Comparison of ENCODE assay signal across 31 cellular contexts in genomic region chr6:158372570-158372969, GRCh38.
DNase-seq lines count a peak whose midpoint lies in the region; ATAC-seq, FAIRE-seq and TF ChIP-seq lines count a peak whose summit lies in the region.
"Had no signal": no experiment of that assay in that cellular context is flagged by ENCODE, and none has a peak within 500 bp of the region (broad histone marks: within the 10 kb centered on the region; RNA-seq: fewer than 3 reads in every experiment).

No MANE protein-coding gene starts in this region.

- H4K8ac ChIP-seq in H1 (ENCODE audit: extremely low read depth, insufficient read depth, low read length): no peak overlapping the region

- H3K79me2 ChIP-seq in H1 (ENCODE audit: control insufficient read depth in 1 of 2, insufficient read depth in 2 of 2, low read length in 2 of 2): no peaks in the 10 kb centered on the region; a peak in 1 of 4 replicates

- no peaks in the 10 kb centered on the region for H3K23me2 ChIP-seq in H1 (ENCODE audit: low read depth, low read length)

- no peak for TF ChIP-seq RAD21 in H1 (IDR thresholded peaks at IDR 0.05 in 1 of 2, conservative IDR thresholded peaks at IDR 0.05 in 1 of 2; ENCODE audit: low read depth in 2 of 2, low read length in 2 of 2)

- H3K4me2 ChIP-seq in H1 (ENCODE audit: insufficient read depth in 1 of 2, low read depth in 2 of 2, low read length in 2 of 2): no peak overlapping the region
- H3K4me2 ChIP-seq: A549 had no signal

- 53% methylated on average over 3 of the region's 3 CpGs; no CpG with 5 or more reads in 1 of the 2 experiments for WGBS in H1 (ENCODE audit: extremely low coverage in 1 of 2, insufficient coverage in 1 of 2, insufficient read length in 1 of 2, insufficient replicate concordance in 2 of 2, low coverage in 1 of 2, low lambda C conversion rate in 2 of 2, missing lambda C conversion rate in 1 of 2), 2 experiments
- WGBS in small intestine, 3 donors: 56 to 72% (median 63%) methylated on average over 3 of the region's 3 CpGs

- H3K9me3 ChIP-seq in HEK293 (ENCODE audit: control insufficient read depth, insufficient read depth, low read depth, low read length) (no peaks in the 10 kb centered on the region), H1 (ENCODE audit: insufficient read depth in 2 of 2, low read depth in 1 of 2, low read length in 1 of 2) (no peaks in the 10 kb centered on the region), small intestine (ENCODE audit: control insufficient read depth, low read depth) (no peaks in the 10 kb centered on the region)
- H3K9me3 ChIP-seq: A549, Caco-2, MG63 had no signal

- H3K4ac ChIP-seq in H1 (replicated peaks; ENCODE audit: insufficient read length, low read depth, low read length): no peak overlapping the region

- no peak for TF ChIP-seq POLR2A in H1 (IDR thresholded peaks at IDR 0.05; ENCODE audit: control extremely low read depth in 1 of 2, low read depth in 2 of 2, low read length in 2 of 2)

- H3K4me1 ChIP-seq in HEK293 (ENCODE audit: control insufficient read depth, insufficient read depth, low read length) (no peaks in the 10 kb centered on the region), H1 (replicated peaks in 1 of 4; ENCODE audit: control insufficient read depth in 3 of 4, insufficient read depth in 4 of 4, low read length in 3 of 4) (no peaks in the 10 kb centered on the region), small intestine (ENCODE audit: control insufficient read depth in 2 of 2, insufficient read depth in 1 of 2, low read depth in 1 of 2, low read length in 1 of 2) (no peaks in the 10 kb centered on the region)
- H3K4me1 ChIP-seq: A549, Caco-2 had no signal

- H2BK5ac ChIP-seq in H1 (ENCODE audit: low read depth, low read length): no peak overlapping the region

- H3K56ac ChIP-seq in H1 (replicated peaks; ENCODE audit: insufficient read length, low read depth, low read length): no peak overlapping the region

- H2AFZ ChIP-seq in H1 (ENCODE audit: low read length): no peak overlapping the region
- H2AFZ ChIP-seq: GM23248 had no signal

- no peak overlapping the region for H2BK15ac ChIP-seq in H1 (ENCODE audit: low read length)

- no peaks in the 10 kb centered on the region for H3K27me3 ChIP-seq in H1 (replicated peaks in 1 of 4; ENCODE audit: control insufficient read depth in 3 of 4, extremely low read depth in 1 of 4, insufficient read depth in 3 of 4, low read length in 3 of 4)
- H3K27me3 ChIP-seq in small intestine (ENCODE audit: control insufficient read depth in 2 of 2, insufficient read depth in 2 of 2, low read length in 2 of 2): no peaks in the 10 kb centered on the region
- H3K27me3 ChIP-seq: MG63 had no signal

- H3K18ac ChIP-seq in H1 (ENCODE audit: extremely low read depth, low read length): no peak overlapping the region

- H3K4me3 ChIP-seq in HEK293 (ENCODE audit: low read depth, low read length): no peak overlapping the region
- H3K4me3 ChIP-seq in H1 (ENCODE audit: extremely low read depth in 1 of 4, insufficient read depth in 2 of 4, low read depth in 3 of 4, low read length in 4 of 4): no peak overlapping the region
- no peak overlapping the region for H3K4me3 ChIP-seq in small intestine (ENCODE audit: low read depth in 1 of 2, low read length in 2 of 2)
- H3K4me3 ChIP-seq: A549, GM12878, GM23248, MG63 had no signal

- no peak overlapping the region for H3K23ac ChIP-seq in H1 (ENCODE audit: insufficient read length)

- no peak overlapping the region for H3K9ac ChIP-seq in H1 (replicated peaks in 1 of 4; ENCODE audit: extremely low read depth in 1 of 4, low read depth in 3 of 4, low read length in 3 of 4)
- H3K9ac ChIP-seq: GM23248 had no signal

- no peak overlapping the region for H2AK5ac ChIP-seq in H1 (ENCODE audit: low read depth, low read length)

- no peak overlapping the region for H3K27ac ChIP-seq in HEK293 (ENCODE audit: extremely low read depth, low read depth, low read length)
- H3K27ac ChIP-seq in H1 (ENCODE audit: low read depth, low read length): no peak overlapping the region
- no peak overlapping the region for H3K27ac ChIP-seq in small intestine (ENCODE audit: low read depth in 1 of 2, low read length in 1 of 2)
- H3K27ac ChIP-seq: A549, GM23248, RWPE1 had no signal

- H3K36me3 ChIP-seq in HEK293 (ENCODE audit: control insufficient read depth in 2 of 2, insufficient read depth in 1 of 2, low read length in 2 of 2): no peaks in the 10 kb centered on the region
- H3K36me3 ChIP-seq in H1 (ENCODE audit: control insufficient read depth in 2 of 4, insufficient read depth in 4 of 4, low read length in 3 of 4): no peaks in the 10 kb centered on the region
- H3K36me3 ChIP-seq in small intestine (ENCODE audit: control insufficient read depth in 2 of 2, insufficient read depth in 2 of 2, low read length in 2 of 2): no peaks in the 10 kb centered on the region
- H3K36me3 ChIP-seq: MG63 had no signal

- no peak overlapping the region for H4K5ac ChIP-seq in H1 (ENCODE audit: insufficient read length, low read depth, low read length)

- FAIRE-seq in H1 (lab: Jason Lieb, UNC) (peak; percentile 45), small intestine (lab: Jason Lieb, UNC) (no peak)
- FAIRE-seq: A549, HTR-8/SVneo had no signal

- H4K20me1 ChIP-seq in H1 (replicated peaks in 1 of 2; ENCODE audit: control insufficient read depth in 1 of 2, insufficient read depth in 2 of 2, low read length in 2 of 2): peaks cover 3% of the 10 kb centered on the region in 2 experiments

- TF ChIP-seq CTCF in HEK293 (tag by site-specific recombination; IDR thresholded peaks at IDR 0.05) (no peak), H1 (IDR thresholded peaks at IDR 0.05; ENCODE audit: control extremely low read depth in 1 of 3, insufficient read depth in 1 of 3, low read depth in 1 of 3, low read length in 3 of 3) (no peak)

- no peak overlapping the region for H4K91ac ChIP-seq in H1 (replicated peaks; ENCODE audit: insufficient read length, low read length)

- H2BK120ac ChIP-seq in H1 (replicated peaks; ENCODE audit: low read depth, low read length): no peak overlapping the region

- POLR2A ChIA-PET in HEK293 (lab: Yijun Ruan, JAX): interaction anchor here (0.6 kb wide), 1 partner anchor 152 kb away, joined by 4 read pairs; no protein-coding TSS in a partner anchor
- POLR2A ChIA-PET in H1 (lab: Charles Lee; ENCODE audit: partially characterized antibody): interaction anchor here (0.6 to 1.6 kb wide), 2 partner anchors 9 to 138 kb away, joined by 3 read pairs; no protein-coding TSS in a partner anchor

- no peak overlapping the region for H2BK12ac ChIP-seq in H1 (ENCODE audit: low read depth, low read length)

- ATAC-seq in GM21619 (IDR thresholded peaks at IDR 0.05; ENCODE audit: unreplicated experiment) (no peak), GM21447 (IDR thresholded peaks at IDR 0.05; ENCODE audit: unreplicated experiment) (no peak)
- ATAC-seq: A549; CD8-positive, alpha-beta T cell; GM12878; Panc1 had no signal

- no peak overlapping the region for H2BK20ac ChIP-seq in H1 (ENCODE audit: low read length)

- CTCF ChIA-PET in HEK293 (lab: Yijun Ruan, JAX) (interaction anchor here (0.5 to 0.7 kb wide), 2 partner anchors 513 to 616 kb away, joined by 3 read pairs; no protein-coding TSS in a partner anchor), H1 (lab: Charles Lee; ENCODE audit: partially characterized antibody) (interaction anchor here (0.6 to 1.4 kb wide), 4 partner anchors 11 to 230 kb away, joined by 3 to 5 read pairs (median 3); no protein-coding TSS in a partner anchor)

- DNase-seq in MV-4-11 (lab: John Stamatoyannopoulos, UW) (peak; percentile 12), H1 (ENCODE audit: low read depth in 1 of 2, low spot score in 2 of 2) (no peak), small intestine (peak; percentile 19), cerebellar nuclear complex (lab: John Stamatoyannopoulos, UW) (no peak)
- DNase-seq: AML-193; C1 segment of cervical spinal cord; Caco-2; CD8-positive, alpha-beta T cell; GDM1; GM23248; H9; HFFc6; KBM-7; MG63; NCI-H1105; NCI-H1436 treated with DMSO at 0.1 percent for 48 hours; NCI-H187 treated with DMSO at 0.1 percent for 48 hours; NCI-H2171 treated with DMSO at 0.1 percent for 48 hours; NCI-H524; NCI-H82; NK-92 treated with Interleukin-12 subunit alpha and Interleukin-12 subunit beta, amount 100 ng/mL, for 24 hours; SHP77; T-helper 1 cell had no signal

- H3K14ac ChIP-seq in H1 (ENCODE audit: insufficient read length): no peak overlapping the region

- no peak for TF ChIP-seq EP300 in H1 (IDR thresholded peaks at IDR 0.05; ENCODE audit: borderline replicate concordance in 1 of 2, low read depth in 2 of 2, low read length in 2 of 2)

- H3K79me1 ChIP-seq in H1 (ENCODE audit: low read depth, low read length): peaks cover 3% of the 10 kb centered on the region

TF ChIP-seq in HEK293, 187 proteins besides CTCF, POLR2A, EP300 and RAD21 (continues in another document):
- TF ChIP-seq PRDM6 (tag by site-specific recombination; IDR thresholded peaks at IDR 0.05): 0 out of 2 replicates have a peak, but pooled peaks have one; percentile 12
- 0 out of 2 replicates have a peak, but pooled peaks have one; percentile 26 for TF ChIP-seq ZNF558 (tag by site-specific recombination; IDR thresholded peaks at IDR 0.05)

TF ChIP-seq in H1, 55 proteins besides CTCF, POLR2A, EP300 and RAD21:
- TF ChIP-seq EGR1 (IDR thresholded peaks at IDR 0.05; ENCODE audit: borderline replicate concordance, low read depth, low read length) (no peak), SP1 (IDR thresholded peaks at IDR 0.05; ENCODE audit: low read depth, low read length) (no peak), RBBP5 (IDR thresholded peaks at IDR 0.05; ENCODE audit: borderline replicate concordance, low read depth, low read length) (no peak), POLR2AphosphoS5 (IDR thresholded peaks at IDR 0.05; ENCODE audit: low read depth, low read length) (no peak), TCF12 (IDR thresholded peaks at IDR 0.05; ENCODE audit: low read depth, low read length) (no peak), GTF2F1 (IDR thresholded peaks at IDR 0.05; ENCODE audit: borderline replicate concordance, low read depth, low read length) (no peak), ATF3 (IDR thresholded peaks at IDR 0.05; ENCODE audit: insufficient read depth, low read depth, low read length) (no peak), CHD1 (IDR thresholded peaks at IDR 0.05; ENCODE audit: low read depth, low read length) (no peak)

Comparison
In these comparisons a context has a peak if more than half of its experiments do, and no peak if none do; other contexts are left out.
1. DNase-seq: peak in MV-4-11 (single experiment) and small intestine (single experiment); none in H1 (0 of 2) and cerebellar nuclear complex (0 of 2).
2. Of the 6 proteins assayed by ChIP-seq in both HEK293 and H1: peak only in HEK293: ATF2; only in H1: none; in both: none; in neither: 5.